ENCODE assay signal across 17 cellular contexts in the genomic region with DNA sequence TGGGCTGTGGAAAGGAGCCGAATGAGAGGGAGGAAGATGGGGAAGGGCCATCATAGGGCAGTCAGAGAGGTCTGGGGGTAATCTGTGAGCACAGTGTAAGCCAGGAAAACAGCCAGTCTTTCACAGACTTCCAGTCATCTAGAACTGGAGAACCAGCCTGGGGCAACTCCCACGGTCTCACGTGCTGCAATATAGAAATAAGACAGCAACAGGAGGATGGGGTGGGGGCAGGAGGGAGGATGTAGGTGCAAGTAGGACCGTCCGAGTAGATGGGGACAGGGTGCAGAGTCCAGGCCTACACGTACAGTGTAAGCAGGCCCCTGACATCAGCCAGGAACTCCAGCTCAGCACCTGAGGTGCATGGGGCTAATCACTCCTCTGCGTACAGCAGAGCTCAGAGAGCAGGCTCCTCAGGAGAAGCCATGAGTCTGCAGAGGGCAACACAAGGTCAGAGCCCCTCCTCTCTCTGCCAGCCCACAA. TPM values are rescaled to one million over a fixed set of nuclear protein-coding genes. Genes with fewer than 3 reads are reported as not detected.
DNase-seq lines count a peak whose midpoint lies in the region; ATAC-seq and TF ChIP-seq lines count a peak whose summit lies in the region.
"Had no signal": no experiment of that assay in that cellular context is flagged by ENCODE, and none has a peak within 500 bp of the region (broad histone marks: within the 10 kb centered on the region; RNA-seq: fewer than 3 reads in every experiment).

No MANE protein-coding gene starts in this region.

- H3K27me3 ChIP-seq in breast epithelium (no peaks in the 10 kb centered on the region), hepatocyte (no peaks in the 10 kb centered on the region)
- H3K27me3 ChIP-seq: esophagus muscularis mucosa had no signal

- no peaks in the 10 kb centered on the region for H3K9me2 ChIP-seq in hepatocyte (replicated peaks; ENCODE audit: insufficient read depth)

- H3K36me3 ChIP-seq in breast epithelium (no peaks in the 10 kb centered on the region), hepatocyte (replicated peaks; ENCODE audit: insufficient read depth, low read depth) (no peaks in the 10 kb centered on the region)
- H3K36me3 ChIP-seq: esophagus muscularis mucosa had no signal

- H3K27ac Mint-ChIP-seq in MCF 10A (ENCODE audit: low read depth, unreplicated experiment), result peak overlapping the region; percentile 94
- peak overlapping the region; percentile 26 for H3K27ac Mint-ChIP-seq in type B pancreatic cell
- H3K27ac Mint-ChIP-seq: H9 had no signal

- no peak for TF ChIP-seq CTCF in MCF 10A (IDR thresholded peaks at IDR 0.05; ENCODE audit: unreplicated experiment)
- no peak for TF ChIP-seq CTCF in breast epithelium (IDR thresholded peaks at IDR 0.05)
- no peak for TF ChIP-seq CTCF in hepatocyte (IDR thresholded peaks at IDR 0.05; ENCODE audit: poor library complexity)
- TF ChIP-seq CTCF in type B pancreatic cell (conservative IDR thresholded peaks at IDR 0.05), result no peak

- DNase-seq in MCF 10A (ENCODE audit: unreplicated experiment) (no peak), breast epithelium (ENCODE audit: low spot score in 2 of 2) (no peak), SK-MEL-5 (ENCODE audit: low read depth, low spot score) (peak; percentile 95), hepatocyte (ENCODE audit: low spot score) (peak; percentile 76), type B pancreatic cell (ENCODE audit: extremely low spot score, unreplicated experiment) (no peak), NK-92 (lab: John Stamatoyannopoulos, UW; ENCODE audit: unreplicated experiment) (no peak), SHP77 treated with DMSO at 0.1 percent for 48 hours (lab: John Stamatoyannopoulos, UW) (no peak)
- DNase-seq: CD4-positive, alpha-beta memory T cell; DMS79 treated with DMSO at 0.1 percent for 48 hours; H9; NCI-H2029; NCI-H510A treated with DMSO at 0.1 percent for 48 hours; stimulated activated CD4-positive, alpha-beta T cell treated with anti-CD3 and anti-CD28 coated beads, Interleukin-12 subunit alpha, Interleukin-12 subunit beta, amount 100 ng/mL, for 4 hours; stimulated activated naive CD4-positive, alpha-beta T cell treated with Interleukin-2 at 50 U/mL for 16 hours had no signal

- no peak overlapping the region for H3K4me3 ChIP-seq in breast epithelium
- H3K4me3 ChIP-seq in hepatocyte, result no peak overlapping the region
- H3K4me3 ChIP-seq: esophagus muscularis mucosa, SK-N-MC had no signal

- ATAC-seq in HG03039 (IDR thresholded peaks at IDR 0.05; ENCODE audit: unreplicated experiment), result no peak

- H3K27ac ChIP-seq in breast epithelium, result no peak overlapping the region
- peak overlapping the region; percentile 86 for H3K27ac ChIP-seq in hepatocyte
- H3K27ac ChIP-seq: SK-N-MC had no signal

- H3K9me3 Mint-ChIP-seq in MCF 10A (ENCODE audit: unreplicated experiment) (no peaks in the 10 kb centered on the region), type B pancreatic cell (peaks cover 4% of the 10 kb centered on the region)
- H3K9me3 Mint-ChIP-seq: CD4-positive, alpha-beta memory T cell; H9 had no signal

- no peaks in the 10 kb centered on the region for H3K79me2 ChIP-seq in hepatocyte

- no peaks in the 10 kb centered on the region for H4K20me1 ChIP-seq in hepatocyte (ENCODE audit: insufficient read depth, poor library complexity, severe bottlenecking)

- H3K36me3 Mint-ChIP-seq in MCF 10A (ENCODE audit: insufficient read depth, unreplicated experiment) (no peaks in the 10 kb centered on the region), type B pancreatic cell (no peaks in the 10 kb centered on the region)
- H3K36me3 Mint-ChIP-seq: CD4-positive, alpha-beta memory T cell had no signal

- BruUV-seq in MCF 10A (replicated peaks; lab: Mats Ljungman, UMichigan), result no TSS peak

- H3K4me2 ChIP-seq in hepatocyte, result no peak overlapping the region

- H3K4me1 ChIP-seq in breast epithelium (peaks cover 0 to 7% of the 10 kb centered on the region in 2 donors), hepatocyte (ENCODE audit: insufficient read depth) (peaks cover 24% of the 10 kb centered on the region)

- CTCF ChIA-PET in MCF 10A (lab: Yijun Ruan, JAX), result interaction anchor here (1.3 to 3.8 kb wide), 3 partner anchors 10 to 101 kb away, joined by 3 to 25 read pairs (median 6); partner anchors contain the start of gene TNFAIP3

- H3K27me3 Mint-ChIP-seq in MCF 10A (ENCODE audit: insufficient read depth, unreplicated experiment), result no peaks in the 10 kb centered on the region
- no peaks in the 10 kb centered on the region for H3K27me3 Mint-ChIP-seq in type B pancreatic cell
- H3K27me3 Mint-ChIP-seq: CD4-positive, alpha-beta memory T cell had no signal

- POLR2A ChIA-PET in MCF 10A (lab: Yijun Ruan, JAX), result interaction anchor here (0.6 to 7.7 kb wide), 12 partner anchors 9 to 926 kb away, joined by 3 to 127 read pairs (median 4); partner anchors contain the start of gene TNFAIP3

- in situ Hi-C loops in SK-MEL-5 (cut with HindIII; ENCODE audit: low pct_unique_long_range_greater_than_20kb, low sequenced_read_pairs), result no loop called here

- H3K4me3 Mint-ChIP-seq in MCF 10A (ENCODE audit: unreplicated experiment) (no peak overlapping the region), type B pancreatic cell (no peak overlapping the region)
- H3K4me3 Mint-ChIP-seq: CD4-positive, alpha-beta memory T cell; H9 had no signal

- H3K4me1 Mint-ChIP-seq in MCF 10A (ENCODE audit: insufficient read depth, unreplicated experiment) (peaks cover 72% of the 10 kb centered on the region), type B pancreatic cell (ENCODE audit: unreplicated experiment) (peaks cover 33% of the 10 kb centered on the region)

- H3K9me3 ChIP-seq in breast epithelium, result no peaks in the 10 kb centered on the region
- H3K9me3 ChIP-seq in hepatocyte (ENCODE audit: low read depth), result no peaks in the 10 kb centered on the region
- H3K9me3 ChIP-seq: esophagus muscularis mucosa had no signal

- WGBS in hepatocyte (ENCODE audit: low lambda C conversion rate, missing lambda C conversion rate), result 35% methylated on average over 7 of the region's 7 CpGs

- no peak overlapping the region for H2AFZ ChIP-seq in hepatocyte

- intact Hi-C loops in MCF 10A (cut with micrococcal nuclease), result no loop called here
- intact Hi-C loops in breast epithelium (cut with DNase I; ENCODE audit: low total_unique reads), result no loop called here

- no peak for TF ChIP-seq POLR2A in breast epithelium (IDR thresholded peaks at IDR 0.05)

RNA-seq across cellular contexts. Expression of gene TNFAIP3, which starts 58.2 kb away (rescaled TPM):
- total RNA-seq in MCF 10A (2022), result 38.2 and 52.8 TPM in 2 replicates
- total RNA-seq in breast epithelium, result 10 to 100 TPM; 21.3 to 50.5 (median 25.9) TPM
- 107 and 110 TPM in 2 replicates for total RNA-seq in SK-MEL-5 (2014; rRNA removed; shearing (Covaris generic))
- polyA plus RNA-seq in SK-MEL-5 (2015; cell fraction: cytosol; rRNA removed), result 105 and 128 TPM in 2 replicates
- 645 and 654 TPM in 2 replicates for polyA plus RNA-seq in SK-MEL-5 (2015; cell fraction: nucleus; rRNA removed)
- 61.9 and 73.4 TPM in 2 replicates for total RNA-seq in hepatocyte
- polyA plus RNA-seq in hepatocyte, result 141 and 164 TPM in 2 replicates
- total RNA-seq in type B pancreatic cell (ENCODE audit: low replicate concordance), result 15.2 and 54.4 TPM in 2 replicates

Comparison
In these comparisons a context has a peak if more than half of its experiments do, and no peak if none do; other contexts are left out.
1. DNase-seq: peak in SK-MEL-5 (single experiment) and hepatocyte (single experiment); none in MCF 10A (single experiment), breast epithelium (0 of 2), type B pancreatic cell (single experiment), NK-92 (single experiment) and SHP77 treated with DMSO at 0.1 percent for 48 hours (single experiment).